15 cellular contexts compared by ENCODE assay signal in genomic region chr10:60974463-60975149, GRCh38. TPM values are rescaled to one million over a fixed set of nuclear protein-coding genes. Genes with fewer than 3 reads are reported as not detected.
A peak's percentile ranks its signal among the peaks of the same experiment; 100 is the strongest.
DNase-seq lines count a peak whose midpoint lies in the region; ATAC-seq and TF ChIP-seq lines count a peak whose summit lies in the region.
"Had no signal": no experiment of that assay in that cellular context is flagged by ENCODE, and none has a peak within 500 bp of the region (broad histone marks: within the 10 kb centered on the region; RNA-seq: fewer than 3 reads in every experiment).

No MANE protein-coding gene starts in this region.

- no peak overlapping the region for H3K4me3 Mint-ChIP-seq in nephron

- no peaks in the 10 kb centered on the region for H3K9me3 ChIP-seq in body of pancreas
- H3K9me3 ChIP-seq: gastrocnemius medialis had no signal

- no peaks in the 10 kb centered on the region for H3K27me3 Mint-ChIP-seq in nephron (ENCODE audit: low read depth)

- H3K4me3 ChIP-seq in body of pancreas = no peak overlapping the region
- H3K4me3 ChIP-seq: gastrocnemius medialis had no signal

- H3K27ac Mint-ChIP-seq in nephron = peak overlapping the region; percentile 20 to 73 (median 63)

- H3K4me1 ChIP-seq in body of pancreas = peaks cover 48% of the 10 kb centered on the region
- H3K4me1 ChIP-seq: gastrocnemius medialis had no signal

- intact Hi-C loops in body of pancreas (cut with DNase I) = no loop called here

- TF ChIP-seq POLR2A in body of pancreas (IDR thresholded peaks at IDR 0.05) = no peak

- peak; percentile 43 for ATAC-seq in HG03565 (IDR thresholded peaks at IDR 0.05; ENCODE audit: unreplicated experiment)
- ATAC-seq in body of pancreas = no peak
- no peak for ATAC-seq in GM19324 (IDR thresholded peaks at IDR 0.05; ENCODE audit: low FRiP score, unreplicated experiment)
- ATAC-seq: gastrocnemius medialis had no signal

- H3K27ac ChIP-seq in body of pancreas = peak overlapping the region in 3 of 4 donors; percentile 27 to 37 (median 32)
- H3K27ac ChIP-seq: C4-2B, gastrocnemius medialis had no signal

- TF ChIP-seq CTCF in body of pancreas (IDR thresholded peaks at IDR 0.05) (no peak), nephron (IDR thresholded peaks at IDR 0.05; ENCODE audit: unreplicated experiment in 3 of 3) (no peak)

- H3K36me3 Mint-ChIP-seq in nephron (ENCODE audit: low read depth) = peaks cover 4% of the 10 kb centered on the region

- H3K36me3 ChIP-seq in body of pancreas (replicated peaks in 1 of 2; ENCODE audit: insufficient read depth in 1 of 2, low read depth in 2 of 2) = no peaks in the 10 kb centered on the region
- H3K36me3 ChIP-seq: gastrocnemius medialis had no signal

- H3K9me3 Mint-ChIP-seq in nephron = no peaks in the 10 kb centered on the region

- H3K4me1 Mint-ChIP-seq in nephron = peaks cover 42% of the 10 kb centered on the region

- 41 to 49% methylated on average over 3 of the region's 3 CpGs for WGBS in body of pancreas, 2 donors

- no peaks in the 10 kb centered on the region for H3K27me3 ChIP-seq in body of pancreas
- H3K27me3 ChIP-seq: gastrocnemius medialis had no signal

- DNase-seq in COLO829 (ENCODE audit: low spot score) (peak; percentile 21), body of pancreas (no peak), NCI-H1048 (lab: John Stamatoyannopoulos, UW) (no peak), activated gamma-delta T cell treated with Interleukin-2 at 50 U/mL for 16 hours (no peak), NOMO-1 treated with dmso at 0.1 percent for 144 hours (lab: John Stamatoyannopoulos, UW; ENCODE audit: unreplicated experiment) (no peak)
- DNase-seq: amniotic stem cell, gastrocnemius medialis, islet precursor cell, NCI-H146, NCI-H69, SHP77 had no signal

RNA-seq across cellular contexts. Expression of gene RHOBTB1, which starts 30.6 kb away (rescaled TPM):
- total RNA-seq in body of pancreas = 10 to 100 TPM in 1 of 2 donors, 1 to 10 TPM in 1; 5.9 to 12.2 TPM
